In genomic region chr6:9116026-9116425, GRCh38 we compare ENCODE assay signal across 16 cellular contexts.
DNase-seq lines count a peak whose midpoint lies in the region; ATAC-seq and TF ChIP-seq lines count a peak whose summit lies in the region.
"Had no signal": no experiment of that assay in that cellular context is flagged by ENCODE, and none has a peak within 500 bp of the region (broad histone marks: within the 10 kb centered on the region; RNA-seq: fewer than 3 reads in every experiment).

No MANE protein-coding gene starts in this region.

- H3K27ac Mint-ChIP-seq in natural killer cell treated with Interleukin-12 subunit alpha and Interleukin-12 subunit beta and Interleukin-15 and Interleukin-18, amount 100 ng/mL, for 72 hours: no peak overlapping the region
- H3K27ac Mint-ChIP-seq: CD14-positive monocyte had no signal

- DNase-seq in AG09309 (ENCODE audit: low read depth): peak; percentile 54
- peak; percentile 89 for DNase-seq in HFF-Myc (ENCODE audit: extremely low read depth, low read depth)
- peak; percentile 56 for DNase-seq in fibroblast of the aortic adventitia (ENCODE audit: low read depth)
- DNase-seq in natural killer cell treated with Interleukin-12 subunit alpha and Interleukin-12 subunit beta and Interleukin-15 and Interleukin-18, amount 100 ng/mL, for 72 hours (ENCODE audit: low spot score): no peak
- DNase-seq in activated CD4-positive, alpha-beta T cell treated with anti-CD3 and anti-CD28 coated beads, Interleukin-2, amount 50 U/mL, for 48 hours: no peak
- DNase-seq: activated CD4-positive, alpha-beta T cell treated with anti-CD3 and anti-CD28 coated beads, Interleukin-2, amount 50 U/mL, for 4 hours; activated effector memory CD4-positive, alpha-beta T cell treated with Interleukin-2 at 50 U/mL for 16 hours; KG1; NCI-H2171; psoas muscle; stimulated activated CD4-positive, alpha-beta T cell treated with anti-CD3 and anti-CD28 coated beads, Interleukin-1b, Interleukin-23, amount 100 ng/mL, for 48 hours; T-helper 2 cell had no signal

- H3K4me3 ChIP-seq in AG09309 (ENCODE audit: control insufficient read depth, low read depth, low read length) (no peak overlapping the region), HFF-Myc (replicated peaks; ENCODE audit: low read depth, low read length) (no peak overlapping the region), fibroblast of the aortic adventitia (ENCODE audit: low read depth, low read length) (no peak overlapping the region)
- H3K4me3 ChIP-seq: psoas muscle had no signal

- TF ChIP-seq CTCF in AG09309 (IDR thresholded peaks at IDR 0.05; ENCODE audit: control insufficient read depth, insufficient read depth, low read depth, low read length, missing control alignments) (no peak), HFF-Myc (IDR thresholded peaks at IDR 0.05; ENCODE audit: low read depth, low read length, missing control alignments) (no peak), fibroblast of the aortic adventitia (IDR thresholded peaks at IDR 0.05; ENCODE audit: insufficient read depth, low read length) (no peak)

- no peak overlapping the region for H3K4me3 Mint-ChIP-seq in natural killer cell treated with Interleukin-12 subunit alpha and Interleukin-12 subunit beta and Interleukin-15 and Interleukin-18, amount 100 ng/mL, for 72 hours
- H3K4me3 Mint-ChIP-seq: CD14-positive monocyte had no signal

- H3K27me3 Mint-ChIP-seq in natural killer cell treated with Interleukin-12 subunit alpha and Interleukin-12 subunit beta and Interleukin-15 and Interleukin-18, amount 100 ng/mL, for 72 hours: no peaks in the 10 kb centered on the region

- peaks cover 3% of the 10 kb centered on the region for H3K9me3 Mint-ChIP-seq in natural killer cell treated with Interleukin-12 subunit alpha and Interleukin-12 subunit beta and Interleukin-15 and Interleukin-18, amount 100 ng/mL, for 72 hours

- no peaks in the 10 kb centered on the region for H3K4me1 Mint-ChIP-seq in natural killer cell treated with Interleukin-12 subunit alpha and Interleukin-12 subunit beta and Interleukin-15 and Interleukin-18, amount 100 ng/mL, for 72 hours (ENCODE audit: low read depth in 2 of 2)
- H3K4me1 Mint-ChIP-seq: CD14-positive monocyte had no signal

- H3K36me3 Mint-ChIP-seq in natural killer cell treated with Interleukin-12 subunit alpha and Interleukin-12 subunit beta and Interleukin-15 and Interleukin-18, amount 100 ng/mL, for 72 hours: no peaks in the 10 kb centered on the region
- H3K36me3 Mint-ChIP-seq: CD14-positive monocyte had no signal

- peak; percentile 95 for ATAC-seq in SK-N-SH treated with all-trans-retinoic acid at 6 μM for 48 hours
- no peak for ATAC-seq in natural killer cell treated with Interleukin-12 subunit alpha and Interleukin-12 subunit beta and Interleukin-15 and Interleukin-18, amount 100 ng/mL, for 72 hours
- no peak for ATAC-seq in GM18909 (IDR thresholded peaks at IDR 0.05; ENCODE audit: poor library complexity, unreplicated experiment)
- ATAC-seq in GM19035 (IDR thresholded peaks at IDR 0.05; ENCODE audit: unreplicated experiment): no peak
- ATAC-seq: psoas muscle had no signal

TF ChIP-seq in SK-N-SH treated with all-trans-retinoic acid at 6 μM for 48 hours, 23 proteins besides CTCF, POLR2A, EP300 and RAD21:
- TF ChIP-seq ISL1 (CRISPR knock-in tag; IDR thresholded peaks at IDR 0.05): no peak
- no peak for TF ChIP-seq SNAI2 (CRISPR knock-in tag; IDR thresholded peaks at IDR 0.05)
- no peak for TF ChIP-seq ZFP30 (CRISPR knock-in tag; IDR thresholded peaks at IDR 0.05)
- no peak for TF ChIP-seq ESRRG (CRISPR knock-in tag; IDR thresholded peaks at IDR 0.05)
- TF ChIP-seq CSDC2 (CRISPR knock-in tag; IDR thresholded peaks at IDR 0.05): no peak
- TF ChIP-seq TOX (CRISPR knock-in tag; IDR thresholded peaks at IDR 0.05; ENCODE audit: borderline replicate concordance): no peak
- no peak for TF ChIP-seq ARNTL (CRISPR knock-in tag; IDR thresholded peaks at IDR 0.05; ENCODE audit: borderline replicate concordance, low read depth)

Comparison
In these comparisons a context has a peak if more than half of its experiments do, and no peak if none do; other contexts are left out.
1. DNase-seq: peak in AG09309 (single experiment), HFF-Myc (single experiment) and fibroblast of the aortic adventitia (single experiment); none in natural killer cell treated with Interleukin-12 subunit alpha and Interleukin-12 subunit beta and Interleukin-15 and Interleukin-18, amount 100 ng/mL, for 72 hours (single experiment) and activated CD4-positive, alpha-beta T cell treated with anti-CD3 and anti-CD28 coated beads, Interleukin-2, amount 50 U/mL, for 48 hours (0 of 2).